ENCODE assay signal across 23 cellular contexts in the genomic region with DNA sequence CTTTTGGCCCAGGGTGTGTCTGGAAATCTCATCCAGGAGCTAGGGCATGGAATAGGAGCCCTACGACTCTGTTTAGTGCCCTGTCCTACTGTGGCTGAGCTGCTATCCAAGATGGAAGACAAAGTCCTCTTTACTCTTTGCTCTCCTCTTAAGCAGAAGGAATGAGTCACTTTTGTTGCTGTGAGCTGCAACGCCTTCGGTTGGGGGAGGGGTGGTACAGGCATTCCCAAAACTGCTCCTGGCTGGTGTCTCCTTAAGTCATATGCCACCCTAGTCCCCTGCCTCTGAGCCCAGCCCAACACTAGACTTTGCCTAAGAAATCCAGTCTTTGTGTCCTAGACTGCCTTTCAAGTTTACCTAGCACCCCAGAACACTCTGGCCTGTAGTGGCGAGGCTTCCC.
"Had no signal": no experiment of that assay in that cellular context is flagged by ENCODE, and none has a peak within 500 bp of the region (broad histone marks: within the 10 kb centered on the region; RNA-seq: fewer than 3 reads in every experiment).

No MANE protein-coding gene starts in this region.

- H3K4me3 ChIP-seq: colonic mucosa, left ventricle myocardium inferior, mucosa of descending colon, ovary, psoas muscle, thyroid gland had no signal

- H3K27ac ChIP-seq: colonic mucosa, left ventricle myocardium inferior, ovary, psoas muscle, thyroid gland had no signal

- H3K36me3 ChIP-seq: colonic mucosa, left ventricle myocardium inferior, ovary, thyroid gland had no signal

- H3K27me3 Mint-ChIP-seq: central memory CD8-positive, alpha-beta T cell; naive B cell had no signal

- H3K4me3 Mint-ChIP-seq: central memory CD8-positive, alpha-beta T cell; naive B cell had no signal

- H3K4me1 ChIP-seq: colonic mucosa, left ventricle myocardium inferior, psoas muscle, thyroid gland had no signal

- H3K9me3 ChIP-seq: colonic mucosa, mucosa of descending colon, ovary, psoas muscle, thyroid gland had no signal

- H3K27me3 ChIP-seq: colonic mucosa, ovary, thyroid gland had no signal

- H3K4me1 Mint-ChIP-seq: central memory CD8-positive, alpha-beta T cell; naive B cell had no signal

- H3K27ac Mint-ChIP-seq: naive B cell had no signal

- DNase-seq: activated CD4-positive, CD25-positive, alpha-beta regulatory T cell treated with anti-CD3 and anti-CD28 coated beads, Interleukin-2, amount 50 U/mL, for 72 hours; activated CD8-positive, alpha-beta memory T cell treated with anti-CD3 and anti-CD28 coated beads for 24 hours; activated CD8-positive, alpha-beta memory T cell treated with anti-CD3 and anti-CD28 coated beads, Interleukin-2, amount 50 U/mL, for 48 hours; activated effector memory CD4-positive, alpha-beta T cell treated with anti-CD3 and anti-CD28 coated beads, Interleukin-2, amount 50 U/mL, for 16 hours; activated naive CD4-positive, alpha-beta T cell treated with anti-CD3 and anti-CD28 coated beads, Interleukin-2, amount 50 U/mL, for 16 hours; activated T-cell treated with anti-CD3 and anti-CD28 coated beads, Interleukin-2, amount 50 U/mL, for 48 hours; aorta; colonic mucosa; erythroblast; hypothalamus; kidney glomerular epithelial cell; left ventricle myocardium inferior; mucosa of descending colon; naive B cell; ovary; psoas muscle; stimulated activated CD4-positive, alpha-beta T cell treated with anti-CD3 and anti-CD28 coated beads, Interleukin-2, amount 100 ng/mL, for 24 hours; stimulated activated naive CD4-positive, alpha-beta T cell treated with Interleukin-2 at 50 U/mL for 16 hours; T-helper 2 cell; thyroid gland had no signal

- ATAC-seq: mucosa of descending colon, psoas muscle, right cardiac atrium had no signal

- H3K36me3 Mint-ChIP-seq: naive B cell had no signal

- FAIRE-seq: frontal cortex had no signal
